ENCODE assay signal across 8 cellular contexts in the genomic region with DNA sequence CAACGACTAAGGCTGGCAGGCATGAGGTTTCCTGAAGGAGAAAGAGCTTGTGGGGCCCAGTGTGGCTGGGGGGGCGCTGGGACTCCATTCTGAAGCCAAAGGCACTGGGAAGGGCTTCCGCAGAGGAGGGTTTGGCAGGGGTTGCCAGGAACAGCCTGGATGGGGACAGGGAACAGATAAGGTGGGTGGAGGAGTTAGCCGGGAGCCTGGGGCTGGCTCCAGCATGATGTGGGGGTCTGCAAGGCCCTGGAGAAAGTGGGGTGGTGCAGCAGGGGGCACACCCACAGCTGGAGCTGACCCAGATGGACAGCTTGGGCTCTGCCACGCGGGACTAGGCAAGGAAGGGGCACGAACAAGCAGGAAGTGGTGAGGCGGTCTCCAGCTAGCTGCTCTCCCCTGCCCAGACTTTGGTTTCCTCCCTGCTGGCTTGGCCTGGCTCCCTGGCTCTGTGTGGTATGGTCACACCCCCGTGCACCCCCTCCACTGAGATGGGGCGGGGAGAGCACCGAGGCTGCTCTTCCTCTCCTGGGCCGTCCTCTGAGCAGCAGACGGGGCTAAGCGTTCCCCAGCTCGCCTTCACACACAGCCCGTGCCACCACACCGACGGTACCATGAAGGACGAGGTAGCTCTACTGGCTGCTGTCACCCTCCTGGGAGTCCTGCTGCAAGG. TPM values are rescaled to one million over a fixed set of nuclear protein-coding genes. Genes with fewer than 3 reads are reported as not detected.
DNase-seq lines count a peak whose midpoint lies in the region; ATAC-seq and TF ChIP-seq lines count a peak whose summit lies in the region.

A gene with protein sequence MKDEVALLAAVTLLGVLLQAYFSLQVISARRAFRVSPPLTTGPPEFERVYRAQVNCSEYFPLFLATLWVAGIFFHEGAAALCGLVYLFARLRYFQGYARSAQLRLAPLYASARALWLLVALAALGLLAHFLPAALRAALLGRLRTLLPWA (plus strand): TSS at position 517 of the 670 bp plus-strand sequence. CDS start 95 bp downstream, at position 612.

- H3K9me3 Mint-ChIP-seq in CD4-positive, alpha-beta memory T cell = peaks cover 0 to 6% (median 0%) of the 10 kb centered on the region in 8 donors
- peaks cover 6% of the 10 kb centered on the region for H3K9me3 Mint-ChIP-seq in glutamatergic neuron (ENCODE audit: unreplicated experiment)

- H3K4me3 ChIP-seq in CD4-positive, alpha-beta memory T cell (ENCODE audit: low read length in 2 of 2) = peak within 1 kb of the TSS in 1 of 2 donors; percentile 69
- H3K4me3 ChIP-seq in Loucy (ENCODE audit: low read length, poor library complexity, severe bottlenecking) (peak within 1 kb of the TSS; percentile 63), trophoblast cell (ENCODE audit: low read depth, low read length) (peak within 1 kb of the TSS; percentile 21)

- no peak within 1 kb of the TSS for H3K14ac ChIP-seq in trophoblast cell (ENCODE audit: low read length)

- H3K4ac ChIP-seq in trophoblast cell (ENCODE audit: low read depth, low read length) = no peak within 1 kb of the TSS

- no peak for TF ChIP-seq CTCF in Loucy (conservative IDR thresholded peaks at IDR 0.05; ENCODE audit: low read length)
- TF ChIP-seq CTCF in glutamatergic neuron (IDR thresholded peaks at IDR 0.05; ENCODE audit: partially characterized antibody, unreplicated experiment) = no peak

- POLR2A ChIA-PET in CD4-positive, alpha-beta memory T cell (lab: Charles Lee; ENCODE audit: partially characterized antibody) = interaction anchor here (0.9 to 6.5 kb wide), 12 partner anchors 9 to 171 kb away, joined by 3 to 68 read pairs (median 6); partner anchors contain the start of genes HNRNPH1, MAML1, MGAT4B and MRNIP

- H3K27me3 ChIP-seq in CD4-positive, alpha-beta memory T cell (ENCODE audit: insufficient read depth, low read length) = no peaks in the 10 kb centered on the region
- H3K27me3 ChIP-seq in Loucy (ENCODE audit: insufficient read depth, low read length, poor library complexity, severe bottlenecking) = no peaks in the 10 kb centered on the region
- no peaks in the 10 kb centered on the region for H3K27me3 ChIP-seq in trophoblast cell (ENCODE audit: insufficient read depth, low read length)

- H3K9me3 ChIP-seq in CD4-positive, alpha-beta memory T cell (ENCODE audit: control insufficient read depth in 1 of 2, low read length in 2 of 2) = no peaks in the 10 kb centered on the region
- H3K9me3 ChIP-seq in Loucy (ENCODE audit: insufficient read depth, low read depth, low read length) (no peaks in the 10 kb centered on the region), trophoblast cell (ENCODE audit: insufficient read depth, low read depth, low read length) (no peaks in the 10 kb centered on the region)

- peak; percentile 62 to 82 (median 63) for DNase-seq in CD4-positive, alpha-beta memory T cell
- peak; percentile 46 for DNase-seq in activated gamma-delta T cell treated with anti-CD3 and anti-CD28 coated beads, Interleukin-2, amount 50 U/mL, for 16 hours (ENCODE audit: low read depth)
- DNase-seq in glutamatergic neuron (no peak), trophoblast cell (no peak), NCI-H187 (lab: John Stamatoyannopoulos, UW) (no peak), NCI-H510A (lab: John Stamatoyannopoulos, UW) (no peak)

- H3K23ac ChIP-seq in trophoblast cell (ENCODE audit: low read length) = no peak within 1 kb of the TSS

- H3K27me3 Mint-ChIP-seq in CD4-positive, alpha-beta memory T cell = no peaks in the 10 kb centered on the region
- peaks cover 10% of the 10 kb centered on the region for H3K27me3 Mint-ChIP-seq in glutamatergic neuron (ENCODE audit: unreplicated experiment)

- peak within 1 kb of the TSS; percentile 85 to 93 (median 89) for H3K27ac Mint-ChIP-seq in CD4-positive, alpha-beta memory T cell
- H3K27ac Mint-ChIP-seq in glutamatergic neuron (ENCODE audit: unreplicated experiment) = no peak within 1 kb of the TSS

- peaks cover 25% of the 10 kb centered on the region for H3K4me1 ChIP-seq in CD4-positive, alpha-beta memory T cell (ENCODE audit: insufficient read depth, low read length)
- H3K4me1 ChIP-seq in Loucy (ENCODE audit: insufficient read depth, low read length, poor library complexity, severe bottlenecking) (peaks cover 21% of the 10 kb centered on the region), trophoblast cell (ENCODE audit: control insufficient read depth in 1 of 2, insufficient read depth in 2 of 2, low read length in 2 of 2) (peaks cover 8 to 15% of the 10 kb centered on the region in 2 experiments)

- ATAC-seq in HG03280 (IDR thresholded peaks at IDR 0.05; ENCODE audit: unreplicated experiment) = no peak

- H3K4me2 ChIP-seq in Loucy (ENCODE audit: low read depth, low read length, poor library complexity, severe bottlenecking) (peak within 1 kb of the TSS; percentile 83), trophoblast cell (ENCODE audit: low read length) (no peak within 1 kb of the TSS)

- H3K36me3 Mint-ChIP-seq in CD4-positive, alpha-beta memory T cell = peaks cover 0 to 7% of the 10 kb centered on the region in 2 donors
- H3K36me3 Mint-ChIP-seq in glutamatergic neuron (ENCODE audit: unreplicated experiment) = peaks cover 5% of the 10 kb centered on the region

- no peak within 1 kb of the TSS for H4K12ac ChIP-seq in trophoblast cell (ENCODE audit: low read depth, low read length)

- no peaks in the 10 kb centered on the region for H3K9me2 ChIP-seq in Loucy (replicated peaks; ENCODE audit: low read depth, low read length)

- no peaks in the 10 kb centered on the region for H3F3A ChIP-seq in Loucy (ENCODE audit: low read depth)

- H2AFZ ChIP-seq in Loucy (ENCODE audit: low read length) (no peak within 1 kb of the TSS), trophoblast cell (ENCODE audit: insufficient read depth, low read length, poor library complexity) (no peak within 1 kb of the TSS)

- no peaks in the 10 kb centered on the region for H3K79me2 ChIP-seq in Loucy (ENCODE audit: insufficient read depth, low read length)
- peaks cover 4% of the 10 kb centered on the region for H3K79me2 ChIP-seq in trophoblast cell (ENCODE audit: control insufficient read depth, insufficient read depth, low read length, poor library complexity)

- intact Hi-C loops in CD4-positive, alpha-beta memory T cell (cut with micrococcal nuclease) = no loop called here

- no peak within 1 kb of the TSS for H3K18ac ChIP-seq in trophoblast cell (ENCODE audit: low read length)

- peaks cover 6% of the 10 kb centered on the region for H3K36me3 ChIP-seq in CD4-positive, alpha-beta memory T cell (ENCODE audit: insufficient read depth, low read length)
- no peaks in the 10 kb centered on the region for H3K36me3 ChIP-seq in Loucy (ENCODE audit: insufficient read depth, low read length)
- peaks cover 17 to 20% of the 10 kb centered on the region in 2 experiments for H3K36me3 ChIP-seq in trophoblast cell (ENCODE audit: control insufficient read depth in 1 of 2, insufficient read depth in 2 of 2, low read length in 2 of 2)

- CTCF ChIA-PET in CD4-positive, alpha-beta memory T cell (lab: Charles Lee; ENCODE audit: partially characterized antibody) = interaction anchor here (1.3 to 5.9 kb wide), 4 partner anchors 8 to 114 kb away, joined by 5 to 53 read pairs (median 7); partner anchors contain the start of gene TBC1D9B

- H2BK5ac ChIP-seq in trophoblast cell (ENCODE audit: low read depth, low read length, poor library complexity) = no peak within 1 kb of the TSS

- H4K20me1 ChIP-seq in Loucy (ENCODE audit: insufficient read depth, low read length, poor library complexity, severe bottlenecking) = no peaks in the 10 kb centered on the region

- WGBS in trophoblast cell (ENCODE audit: extremely low coverage, insufficient coverage, insufficient read length) = no CpG with 5 or more reads among the region's 19 CpGs

- peaks cover 11 to 43% (median 27%) of the 10 kb centered on the region in 4 donors for H3K4me1 Mint-ChIP-seq in CD4-positive, alpha-beta memory T cell
- H3K4me1 Mint-ChIP-seq in glutamatergic neuron (ENCODE audit: low read depth, unreplicated experiment) = no peaks in the 10 kb centered on the region

- no peak within 1 kb of the TSS for H4K8ac ChIP-seq in trophoblast cell (ENCODE audit: low read depth, low read length)

- H2BK12ac ChIP-seq in trophoblast cell (ENCODE audit: low read length) = no peak within 1 kb of the TSS

- peak within 1 kb of the TSS; percentile 49 for H3K27ac ChIP-seq in CD4-positive, alpha-beta memory T cell (ENCODE audit: low read depth, low read length)
- H3K27ac ChIP-seq in trophoblast cell (ENCODE audit: low read depth, low read length) = no peak within 1 kb of the TSS

- H3K9ac ChIP-seq in Loucy (ENCODE audit: low read depth, low read length, poor library complexity, severe bottlenecking) (peak within 1 kb of the TSS; percentile 66), trophoblast cell (ENCODE audit: low read length) (no peak within 1 kb of the TSS)

- H4K91ac ChIP-seq in trophoblast cell (ENCODE audit: low read depth, low read length) = no peak within 1 kb of the TSS

- no peak within 1 kb of the TSS for H2AK5ac ChIP-seq in trophoblast cell (ENCODE audit: low read length)

- peaks cover 7% of the 10 kb centered on the region for H3K79me1 ChIP-seq in trophoblast cell (ENCODE audit: low read length)

- peak within 1 kb of the TSS; percentile 63 to 83 (median 76) for H3K4me3 Mint-ChIP-seq in CD4-positive, alpha-beta memory T cell
- peak within 1 kb of the TSS; percentile 46 for H3K4me3 Mint-ChIP-seq in glutamatergic neuron (ENCODE audit: unreplicated experiment)

- H2BK120ac ChIP-seq in trophoblast cell (ENCODE audit: insufficient read depth, low read length, poor library complexity) = no peak within 1 kb of the TSS

RNA-seq across cellular contexts. Expression of the gene that starts here (rescaled TPM):
- total RNA-seq in CD4-positive, alpha-beta memory T cell = 1 to 10 TPM; 5.1 to 8.1 TPM
- polyA plus RNA-seq in CD4-positive, alpha-beta memory T cell = 1 to 10 TPM; 4.2 to 9.4 TPM
- total RNA-seq in glutamatergic neuron (ENCODE audit: unreplicated experiment) = 0.91 TPM
- polyA plus RNA-seq in trophoblast cell (2013) = 2.2 and 2.5 TPM in 2 replicates

Comparison
In these comparisons a context has a peak if more than half of its experiments do, and no peak if none do; other contexts are left out.
1. DNase-seq: peak in CD4-positive, alpha-beta memory T cell (5 of 5) and activated gamma-delta T cell treated with anti-CD3 and anti-CD28 coated beads, Interleukin-2, amount 50 U/mL, for 16 hours (single experiment); none in glutamatergic neuron (single experiment), trophoblast cell (0 of 2), NCI-H187 (0 of 2) and NCI-H510A (single experiment).